1 cellular context compared by ENCODE assay signal in the genomic region with DNA sequence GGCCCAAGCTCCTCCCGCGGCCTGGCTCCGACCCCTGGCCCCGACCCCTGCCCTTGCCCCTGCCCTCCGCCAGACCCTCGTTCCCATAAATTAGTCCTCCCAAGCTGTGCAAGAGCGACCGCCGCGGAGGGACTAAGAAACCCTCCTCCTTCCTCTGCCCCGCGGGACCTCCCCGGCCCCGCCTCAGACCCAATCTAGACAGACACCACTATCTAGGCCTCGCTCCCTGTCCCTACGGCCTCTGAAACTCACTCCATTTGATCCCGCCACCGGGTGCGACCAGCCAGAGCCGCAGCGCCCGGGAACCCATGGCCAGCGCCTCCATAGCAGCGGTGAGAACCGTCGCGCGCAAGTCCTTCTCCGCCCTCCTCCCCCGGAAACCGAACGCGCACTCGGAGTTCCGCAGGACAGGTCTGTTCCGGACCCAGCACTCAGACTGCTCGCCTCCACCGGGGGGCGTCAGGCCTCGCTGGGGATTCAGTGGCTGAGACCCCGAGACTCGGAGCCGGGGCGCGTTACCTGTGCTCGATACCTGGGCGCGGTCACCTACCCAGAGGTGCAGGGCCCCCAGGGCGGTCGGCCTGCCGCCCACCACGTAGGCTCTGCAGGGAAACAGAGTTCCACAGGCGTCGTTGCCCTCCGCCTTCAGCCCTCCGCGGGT.
TF ChIP-seq lines count a peak whose summit lies in the region.

A gene (minus strand): TSS at position 331 of the 661 bp plus-strand sequence. CDS start 6 bp downstream, at position 325.

TF ChIP-seq in HepG2, 621 proteins besides CTCF, POLR2A, EP300 and RAD21 (continued from another document and continues in another):
- TF ChIP-seq, protein P1, sequence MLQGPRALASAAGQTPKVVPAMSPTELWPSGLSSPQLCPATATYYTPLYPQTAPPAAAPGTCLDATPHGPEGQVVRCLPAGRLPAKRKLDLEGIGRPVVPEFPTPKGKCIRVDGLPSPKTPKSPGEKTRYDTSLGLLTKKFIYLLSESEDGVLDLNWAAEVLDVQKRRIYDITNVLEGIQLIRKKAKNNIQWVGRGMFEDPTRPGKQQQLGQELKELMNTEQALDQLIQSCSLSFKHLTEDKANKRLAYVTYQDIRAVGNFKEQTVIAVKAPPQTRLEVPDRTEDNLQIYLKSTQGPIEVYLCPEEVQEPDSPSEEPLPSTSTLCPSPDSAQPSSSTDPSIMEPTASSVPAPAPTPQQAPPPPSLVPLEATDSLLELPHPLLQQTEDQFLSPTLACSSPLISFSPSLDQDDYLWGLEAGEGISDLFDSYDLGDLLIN (CRISPR knock-in tag; IDR thresholded peaks at IDR 0.05; ENCODE audit: borderline replicate concordance), result peak; percentile 74; the same call in 1 of the 2 replicates
- TF ChIP-seq NFE2L1 (CRISPR knock-in tag; IDR thresholded peaks at IDR 0.05; ENCODE audit: borderline replicate concordance) (peak; percentile 53; the same call in 1 of the 2 replicates), ATF7-NPFF (CRISPR knock-in tag; IDR thresholded peaks at IDR 0.05; ENCODE audit: low read depth) (peak; percentile 74; the same call in 1 of the 2 replicates), DR1 (CRISPR knock-in tag; IDR thresholded peaks at IDR 0.05) (peak; percentile 66; the same call in 1 of the 2 replicates), KDM5B (CRISPR knock-in tag; IDR thresholded peaks at IDR 0.05; ENCODE audit: borderline replicate concordance) (peak; percentile 90; the same call in 1 of the 2 replicates), PRPF4 (IDR thresholded peaks at IDR 0.05; ENCODE audit: low read depth, low read length, poor library complexity, severe bottlenecking) (no peak), TAF15 (IDR thresholded peaks at IDR 0.05; ENCODE audit: low read depth, low read length, poor library complexity, severe bottlenecking) (no peak), GLI4 (CRISPR knock-in tag; IDR thresholded peaks at IDR 0.05; ENCODE audit: borderline replicate concordance) (peak; percentile 22; the same call in 1 of the 2 replicates), ZNF562 (CRISPR knock-in tag; IDR thresholded peaks at IDR 0.05; ENCODE audit: borderline replicate concordance) (no peak), ISL2 (CRISPR knock-in tag; IDR thresholded peaks at IDR 0.05) (peak; percentile 76), ZSCAN25 (CRISPR knock-in tag; IDR thresholded peaks at IDR 0.05) (peak; percentile 67; the same call in 1 of the 2 replicates), SOX6 (IDR thresholded peaks at IDR 0.05) (no peak), SOX6 (CRISPR knock-in tag; IDR thresholded peaks at IDR 0.05) (peak; percentile 76), ZNF7 (CRISPR knock-in tag; IDR thresholded peaks at IDR 0.05) (no peak), MIER2 (CRISPR knock-in tag; IDR thresholded peaks at IDR 0.05) (peak; percentile 77), SP1 (IDR thresholded peaks at IDR 0.05) (no peak), SP1 (CRISPR knock-in tag; IDR thresholded peaks at IDR 0.05) (peak; percentile 89), RBM22 (optimal IDR thresholded peaks at IDR 0.05; ENCODE audit: low read length) (no peak), NONO (IDR thresholded peaks at IDR 0.05) (no peak), NONO (CRISPR knock-in tag; conservative IDR thresholded peaks at IDR 0.05) (peak; percentile 96), ZNF335 (CRISPR knock-in tag; IDR thresholded peaks at IDR 0.05) (peak; percentile 70), MXD4 (CRISPR knock-in tag; IDR thresholded peaks at IDR 0.05) (peak; percentile 47; the same call in 1 of the 2 replicates), ZC3H13 (CRISPR knock-in tag; IDR thresholded peaks at IDR 0.05) (no peak; the same call in 1 of the 2 replicates), HCFC1 (IDR thresholded peaks at IDR 0.05; ENCODE audit: low read depth, low read length) (peak; percentile 68), SRF (IDR thresholded peaks at IDR 0.05; ENCODE audit: low read depth, low read length) (peak; percentile 71; the same call in 1 of the 2 replicates), TOE1 (CRISPR knock-in tag; IDR thresholded peaks at IDR 0.05) (0 out of 2 replicates have a peak, but pooled peaks have one; percentile 36), TP53 (CRISPR knock-in tag; conservative IDR thresholded peaks at IDR 0.05) (0 out of 2 replicates have a peak, but pooled peaks have one; percentile 42)
- TF ChIP-seq, protein P2, sequence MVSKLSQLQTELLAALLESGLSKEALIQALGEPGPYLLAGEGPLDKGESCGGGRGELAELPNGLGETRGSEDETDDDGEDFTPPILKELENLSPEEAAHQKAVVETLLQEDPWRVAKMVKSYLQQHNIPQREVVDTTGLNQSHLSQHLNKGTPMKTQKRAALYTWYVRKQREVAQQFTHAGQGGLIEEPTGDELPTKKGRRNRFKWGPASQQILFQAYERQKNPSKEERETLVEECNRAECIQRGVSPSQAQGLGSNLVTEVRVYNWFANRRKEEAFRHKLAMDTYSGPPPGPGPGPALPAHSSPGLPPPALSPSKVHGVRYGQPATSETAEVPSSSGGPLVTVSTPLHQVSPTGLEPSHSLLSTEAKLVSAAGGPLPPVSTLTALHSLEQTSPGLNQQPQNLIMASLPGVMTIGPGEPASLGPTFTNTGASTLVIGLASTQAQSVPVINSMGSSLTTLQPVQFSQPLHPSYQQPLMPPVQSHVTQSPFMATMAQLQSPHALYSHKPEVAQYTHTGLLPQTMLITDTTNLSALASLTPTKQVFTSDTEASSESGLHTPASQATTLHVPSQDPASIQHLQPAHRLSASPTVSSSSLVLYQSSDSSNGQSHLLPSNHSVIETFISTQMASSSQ (IDR thresholded peaks at IDR 0.05; ENCODE audit: low read depth), result no peak
- TF ChIP-seq, protein P2 (CRISPR knock-in tag; IDR thresholded peaks at IDR 0.05; ENCODE audit: borderline replicate concordance), result peak; percentile 64
- TF ChIP-seq, protein P3, sequence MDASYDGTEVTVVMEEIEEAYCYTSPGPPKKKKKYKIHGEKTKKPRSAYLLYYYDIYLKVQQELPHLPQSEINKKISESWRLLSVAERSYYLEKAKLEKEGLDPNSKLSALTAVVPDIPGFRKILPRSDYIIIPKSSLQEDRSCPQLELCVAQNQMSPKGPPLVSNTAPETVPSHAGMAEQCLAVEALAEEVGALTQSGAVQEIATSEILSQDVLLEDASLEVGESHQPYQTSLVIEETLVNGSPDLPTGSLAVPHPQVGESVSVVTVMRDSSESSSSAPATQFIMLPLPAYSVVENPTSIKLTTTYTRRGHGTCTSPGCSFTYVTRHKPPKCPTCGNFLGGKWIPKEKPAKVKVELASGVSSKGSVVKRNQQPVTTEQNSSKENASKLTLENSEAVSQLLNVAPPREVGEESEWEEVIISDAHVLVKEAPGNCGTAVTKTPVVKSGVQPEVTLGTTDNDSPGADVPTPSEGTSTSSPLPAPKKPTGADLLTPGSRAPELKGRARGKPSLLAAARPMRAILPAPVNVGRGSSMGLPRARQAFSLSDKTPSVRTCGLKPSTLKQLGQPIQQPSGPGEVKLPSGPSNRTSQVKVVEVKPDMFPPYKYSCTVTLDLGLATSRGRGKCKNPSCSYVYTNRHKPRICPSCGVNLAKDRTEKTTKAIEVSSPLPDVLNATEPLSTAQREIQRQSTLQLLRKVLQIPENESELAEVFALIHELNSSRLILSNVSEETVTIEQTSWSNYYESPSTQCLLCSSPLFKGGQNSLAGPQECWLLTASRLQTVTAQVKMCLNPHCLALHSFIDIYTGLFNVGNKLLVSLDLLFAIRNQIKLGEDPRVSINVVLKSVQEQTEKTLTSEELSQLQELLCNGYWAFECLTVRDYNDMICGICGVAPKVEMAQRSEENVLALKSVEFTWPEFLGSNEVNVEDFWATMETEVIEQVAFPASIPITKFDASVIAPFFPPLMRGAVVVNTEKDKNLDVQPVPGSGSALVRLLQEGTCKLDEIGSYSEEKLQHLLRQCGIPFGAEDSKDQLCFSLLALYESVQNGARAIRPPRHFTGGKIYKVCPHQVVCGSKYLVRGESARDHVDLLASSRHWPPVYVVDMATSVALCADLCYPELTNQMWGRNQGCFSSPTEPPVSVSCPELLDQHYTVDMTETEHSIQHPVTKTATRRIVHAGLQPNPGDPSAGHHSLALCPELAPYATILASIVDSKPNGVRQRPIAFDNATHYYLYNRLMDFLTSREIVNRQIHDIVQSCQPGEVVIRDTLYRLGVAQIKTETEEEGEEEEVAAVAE (CRISPR knock-in tag; IDR thresholded peaks at IDR 0.05; ENCODE audit: borderline replicate concordance), result peak; percentile 78
- TF ChIP-seq, protein P4, sequence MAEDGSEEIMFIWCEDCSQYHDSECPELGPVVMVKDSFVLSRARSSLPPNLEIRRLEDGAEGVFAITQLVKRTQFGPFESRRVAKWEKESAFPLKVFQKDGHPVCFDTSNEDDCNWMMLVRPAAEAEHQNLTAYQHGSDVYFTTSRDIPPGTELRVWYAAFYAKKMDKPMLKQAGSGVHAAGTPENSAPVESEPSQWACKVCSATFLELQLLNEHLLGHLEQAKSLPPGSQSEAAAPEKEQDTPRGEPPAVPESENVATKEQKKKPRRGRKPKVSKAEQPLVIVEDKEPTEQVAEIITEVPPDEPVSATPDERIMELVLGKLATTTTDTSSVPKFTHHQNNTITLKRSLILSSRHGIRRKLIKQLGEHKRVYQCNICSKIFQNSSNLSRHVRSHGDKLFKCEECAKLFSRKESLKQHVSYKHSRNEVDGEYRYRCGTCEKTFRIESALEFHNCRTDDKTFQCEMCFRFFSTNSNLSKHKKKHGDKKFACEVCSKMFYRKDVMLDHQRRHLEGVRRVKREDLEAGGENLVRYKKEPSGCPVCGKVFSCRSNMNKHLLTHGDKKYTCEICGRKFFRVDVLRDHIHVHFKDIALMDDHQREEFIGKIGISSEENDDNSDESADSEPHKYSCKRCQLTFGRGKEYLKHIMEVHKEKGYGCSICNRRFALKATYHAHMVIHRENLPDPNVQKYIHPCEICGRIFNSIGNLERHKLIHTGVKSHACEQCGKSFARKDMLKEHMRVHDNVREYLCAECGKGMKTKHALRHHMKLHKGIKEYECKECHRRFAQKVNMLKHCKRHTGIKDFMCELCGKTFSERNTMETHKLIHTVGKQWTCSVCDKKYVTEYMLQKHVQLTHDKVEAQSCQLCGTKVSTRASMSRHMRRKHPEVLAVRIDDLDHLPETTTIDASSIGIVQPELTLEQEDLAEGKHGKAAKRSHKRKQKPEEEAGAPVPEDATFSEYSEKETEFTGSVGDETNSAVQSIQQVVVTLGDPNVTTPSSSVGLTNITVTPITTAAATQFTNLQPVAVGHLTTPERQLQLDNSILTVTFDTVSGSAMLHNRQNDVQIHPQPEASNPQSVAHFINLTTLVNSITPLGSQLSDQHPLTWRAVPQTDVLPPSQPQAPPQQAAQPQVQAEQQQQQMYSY (CRISPR knock-in tag; IDR thresholded peaks at IDR 0.05), result 0 out of 2 replicates have a peak, but pooled peaks have one; percentile 23
- TF ChIP-seq, protein P5, sequence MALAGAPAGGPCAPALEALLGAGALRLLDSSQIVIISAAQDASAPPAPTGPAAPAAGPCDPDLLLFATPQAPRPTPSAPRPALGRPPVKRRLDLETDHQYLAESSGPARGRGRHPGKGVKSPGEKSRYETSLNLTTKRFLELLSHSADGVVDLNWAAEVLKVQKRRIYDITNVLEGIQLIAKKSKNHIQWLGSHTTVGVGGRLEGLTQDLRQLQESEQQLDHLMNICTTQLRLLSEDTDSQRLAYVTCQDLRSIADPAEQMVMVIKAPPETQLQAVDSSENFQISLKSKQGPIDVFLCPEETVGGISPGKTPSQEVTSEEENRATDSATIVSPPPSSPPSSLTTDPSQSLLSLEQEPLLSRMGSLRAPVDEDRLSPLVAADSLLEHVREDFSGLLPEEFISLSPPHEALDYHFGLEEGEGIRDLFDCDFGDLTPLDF (CRISPR knock-in tag; IDR thresholded peaks at IDR 0.05), result peak; percentile 62; the same call in 1 of the 2 replicates
- TF ChIP-seq, protein P6, sequence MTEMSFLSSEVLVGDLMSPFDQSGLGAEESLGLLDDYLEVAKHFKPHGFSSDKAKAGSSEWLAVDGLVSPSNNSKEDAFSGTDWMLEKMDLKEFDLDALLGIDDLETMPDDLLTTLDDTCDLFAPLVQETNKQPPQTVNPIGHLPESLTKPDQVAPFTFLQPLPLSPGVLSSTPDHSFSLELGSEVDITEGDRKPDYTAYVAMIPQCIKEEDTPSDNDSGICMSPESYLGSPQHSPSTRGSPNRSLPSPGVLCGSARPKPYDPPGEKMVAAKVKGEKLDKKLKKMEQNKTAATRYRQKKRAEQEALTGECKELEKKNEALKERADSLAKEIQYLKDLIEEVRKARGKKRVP (CRISPR knock-in tag; IDR thresholded peaks at IDR 0.05), result no peak; a peak in 1 of 4 replicates
- TF ChIP-seq, protein P7, sequence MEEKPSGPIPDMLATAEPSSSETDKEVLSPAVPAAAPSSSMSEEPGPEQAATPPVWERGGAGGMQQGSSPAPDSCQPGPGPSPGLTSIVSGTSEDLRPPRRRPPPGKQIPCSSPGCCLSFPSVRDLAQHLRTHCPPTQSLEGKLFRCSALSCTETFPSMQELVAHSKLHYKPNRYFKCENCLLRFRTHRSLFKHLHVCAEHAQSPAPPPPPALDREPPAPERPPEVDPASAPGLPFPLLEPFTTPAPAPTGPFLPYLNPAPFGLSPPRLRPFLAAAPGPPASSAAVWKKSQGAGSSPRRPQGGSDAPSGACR (CRISPR knock-in tag; IDR thresholded peaks at IDR 0.05), result peak; percentile 95; the same call in 1 of the 2 replicates
- TF ChIP-seq, protein P8, sequence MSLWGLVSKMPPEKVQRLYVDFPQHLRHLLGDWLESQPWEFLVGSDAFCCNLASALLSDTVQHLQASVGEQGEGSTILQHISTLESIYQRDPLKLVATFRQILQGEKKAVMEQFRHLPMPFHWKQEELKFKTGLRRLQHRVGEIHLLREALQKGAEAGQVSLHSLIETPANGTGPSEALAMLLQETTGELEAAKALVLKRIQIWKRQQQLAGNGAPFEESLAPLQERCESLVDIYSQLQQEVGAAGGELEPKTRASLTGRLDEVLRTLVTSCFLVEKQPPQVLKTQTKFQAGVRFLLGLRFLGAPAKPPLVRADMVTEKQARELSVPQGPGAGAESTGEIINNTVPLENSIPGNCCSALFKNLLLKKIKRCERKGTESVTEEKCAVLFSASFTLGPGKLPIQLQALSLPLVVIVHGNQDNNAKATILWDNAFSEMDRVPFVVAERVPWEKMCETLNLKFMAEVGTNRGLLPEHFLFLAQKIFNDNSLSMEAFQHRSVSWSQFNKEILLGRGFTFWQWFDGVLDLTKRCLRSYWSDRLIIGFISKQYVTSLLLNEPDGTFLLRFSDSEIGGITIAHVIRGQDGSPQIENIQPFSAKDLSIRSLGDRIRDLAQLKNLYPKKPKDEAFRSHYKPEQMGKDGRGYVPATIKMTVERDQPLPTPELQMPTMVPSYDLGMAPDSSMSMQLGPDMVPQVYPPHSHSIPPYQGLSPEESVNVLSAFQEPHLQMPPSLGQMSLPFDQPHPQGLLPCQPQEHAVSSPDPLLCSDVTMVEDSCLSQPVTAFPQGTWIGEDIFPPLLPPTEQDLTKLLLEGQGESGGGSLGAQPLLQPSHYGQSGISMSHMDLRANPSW (CRISPR knock-in tag; IDR thresholded peaks at IDR 0.05; ENCODE audit: borderline replicate concordance), result no peak
